15 cellular contexts compared by ENCODE assay signal in the genomic region with DNA sequence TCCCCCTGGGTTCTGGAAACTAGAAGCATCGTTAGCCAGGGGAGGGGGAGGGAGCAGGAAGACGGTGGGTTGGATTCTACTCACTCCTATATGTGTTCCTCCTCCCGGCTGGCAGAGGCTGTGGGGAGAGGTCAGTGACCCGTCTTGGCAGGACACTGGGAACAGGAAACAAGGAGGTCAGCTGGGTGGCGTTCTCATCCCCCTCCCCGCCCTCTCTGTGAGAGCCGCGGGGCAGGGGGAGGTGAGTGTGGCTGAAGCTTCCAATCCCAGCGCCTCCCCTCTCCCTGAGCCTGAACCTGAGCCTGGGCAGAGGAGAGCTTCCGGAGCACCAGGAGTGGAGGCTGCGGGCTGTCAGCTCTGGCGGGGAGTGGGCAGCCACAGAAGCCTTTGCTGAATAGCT. TPM values are rescaled to one million over a fixed set of nuclear protein-coding genes. Genes with fewer than 3 reads are reported as not detected.
A peak's percentile ranks its signal among the peaks of the same experiment; 100 is the strongest.
DNase-seq lines count a peak whose midpoint lies in the region; ATAC-seq, FAIRE-seq and TF ChIP-seq lines count a peak whose summit lies in the region.
"Had no signal": no experiment of that assay in that cellular context is flagged by ENCODE, and none has a peak within 500 bp of the region (broad histone marks: within the 10 kb centered on the region; RNA-seq: fewer than 3 reads in every experiment).

No MANE protein-coding gene starts in this region.

- peak overlapping the region; percentile 96 for H3K27ac ChIP-seq in HepG2 (ENCODE audit: extremely low read length, insufficient read depth, low read length)
- peak overlapping the region; percentile 82 to 99 (median 95) for H3K27ac ChIP-seq in stomach
- H3K27ac ChIP-seq: SK-N-MC had no signal

- H3K36me3 ChIP-seq in endocrine pancreas (ENCODE audit: control insufficient read depth, insufficient read depth, low read length) (peaks cover 2% of the 10 kb centered on the region), HepG2 (replicated peaks in 1 of 2; ENCODE audit: control insufficient read depth in 1 of 2, insufficient read depth in 2 of 2, low read length in 2 of 2) (peaks cover 36 to 62% of the 10 kb centered on the region in 2 experiments), stomach (peaks cover 25 to 55% (median 41%) of the 10 kb centered on the region in 4 donors)

- no peak overlapping the region for H3K4me3 ChIP-seq in endocrine pancreas (ENCODE audit: control insufficient read depth, insufficient read depth, low read length)
- no peak overlapping the region for H3K4me3 ChIP-seq in HepG2 (replicated peaks in 1 of 3; ENCODE audit: insufficient read depth in 1 of 3, low read depth in 2 of 3, low read length in 3 of 3)
- H3K4me3 ChIP-seq in stomach = peak overlapping the region in 1 of 4 donors; percentile 27
- H3K4me3 ChIP-seq: SK-N-MC had no signal

- no peaks in the 10 kb centered on the region for H3K27me3 ChIP-seq in endocrine pancreas (ENCODE audit: control insufficient read depth, insufficient read depth, low read length)
- H3K27me3 ChIP-seq in HepG2 (ENCODE audit: control insufficient read depth in 1 of 2, insufficient read depth in 2 of 2, low read length in 2 of 2) = no peaks in the 10 kb centered on the region
- no peaks in the 10 kb centered on the region for H3K27me3 ChIP-seq in stomach

- H3K4me1 ChIP-seq in endocrine pancreas (ENCODE audit: control insufficient read depth, insufficient read depth, low read length) (no peaks in the 10 kb centered on the region), HepG2 (ENCODE audit: insufficient read depth, low read length) (peaks cover 37% of the 10 kb centered on the region), stomach (peaks cover 72 to 92% (median 81%) of the 10 kb centered on the region in 4 donors)

- 0 out of 2 replicates have a peak overlapping the region, but pooled peaks have one; percentile 91 for H3K4me2 ChIP-seq in HepG2 (ENCODE audit: low read depth, low read length)

- TF ChIP-seq POLR2A in HepG2 (IDR thresholded peaks at IDR 0.05; ENCODE audit: insufficient read depth in 1 of 2, low read depth in 2 of 2, low read length in 2 of 2) (no peak), stomach (IDR thresholded peaks at IDR 0.05) (no peak)

- intact Hi-C loops in HepG2 (cut with micrococcal nuclease; ENCODE audit: unreplicated experiment) = no loop called here
- intact Hi-C loops in stomach (cut with DNase I; ENCODE audit: low total_unique reads) = no loop called here

- TSS peak; percentile 33 for BruUV-seq in HepG2 (replicated peaks; lab: Mats Ljungman, UMichigan)

- TF ChIP-seq CTCF in HepG2 (CRISPR knock-in tag; IDR thresholded peaks at IDR 0.05) (no peak), stomach (IDR thresholded peaks at IDR 0.05) (no peak), GM13977 (IDR thresholded peaks at IDR 0.05; ENCODE audit: extremely low read depth, insufficient read depth, missing control alignments) (no peak), omental fat pad (IDR thresholded peaks at IDR 0.05) (no peak)

- H2AFZ ChIP-seq in HepG2 (ENCODE audit: low read length) = no peak overlapping the region

- no peak for FAIRE-seq in HepG2 (lab: Jason Lieb, UNC)

- CTCF ChIA-PET in HepG2 (lab: Yijun Ruan, JAX; ENCODE audit: low intra/inter-chr PET ratio, low total read pairs) = no interaction called here

- 83% methylated on average over 12 of the region's 12 CpGs for WGBS in HepG2 (ENCODE audit: low lambda C conversion rate)
- WGBS in stomach, 5 donors = 19 to 48% (median 22%) methylated on average over 10 to 12 of the region's 12 CpGs

- peaks cover 7% of the 10 kb centered on the region; the same call in 1 of the 2 replicates for H4K20me1 ChIP-seq in HepG2 (ENCODE audit: insufficient read depth, low read length)

- H3K79me2 ChIP-seq in HepG2 (ENCODE audit: insufficient read depth, low read length) = peaks cover 6% of the 10 kb centered on the region

- TF ChIP-seq EP300 in HepG2 (IDR thresholded peaks at IDR 0.05; ENCODE audit: low read depth in 2 of 2, low read length in 2 of 2) = no peak
- TF ChIP-seq EP300 in HepG2 (CRISPR knock-in tag; IDR thresholded peaks at IDR 0.05; ENCODE audit: borderline replicate concordance) = no peak
- no peak for TF ChIP-seq EP300 in stomach (IDR thresholded peaks at IDR 0.05)

- in situ Hi-C loops in HepG2 (cut with HindIII; ENCODE audit: extremely low pct_ligation_motif_present, low pct_unique_long_range_greater_than_20kb) = loop anchor here (25.0 kb wide), 2 partner anchors 657 to 1157 kb away; no protein-coding TSS in a partner anchor
- in situ Hi-C loops in GM13977 (cut with MboI; ENCODE audit: low pct_unique_long_range_greater_than_20kb, low sequenced_read_pairs, unreplicated experiment) = no loop called here

- H3K9me3 ChIP-seq in endocrine pancreas (ENCODE audit: control insufficient read depth, low read length) (no peaks in the 10 kb centered on the region), HepG2 (ENCODE audit: low read length) (no peaks in the 10 kb centered on the region), stomach (no peaks in the 10 kb centered on the region)

- POLR2A ChIA-PET in HepG2 (lab: Yijun Ruan, JAX) = interaction anchor here (1.0 to 5.6 kb wide), 11 partner anchors 8 to 292 kb away, joined by 3 to 126 read pairs (median 6); partner anchors contain the start of gene RAB37

- peak overlapping the region; percentile 4 for H3K9ac ChIP-seq in endocrine pancreas (ENCODE audit: control insufficient read depth, insufficient read depth, low read length)
- H3K9ac ChIP-seq in HepG2 (ENCODE audit: insufficient read depth, low read depth, low read length) = no peak overlapping the region

- DNase-seq in HT-29 (ENCODE audit: low spot score) (peak; percentile 33), HepG2 (ENCODE audit: low spot score) (no peak), stomach (peak; percentile 89), GM13977 (ENCODE audit: low spot score) (no peak), GOT3 (lab: John Stamatoyannopoulos, UW) (no peak), omental fat pad (ENCODE audit: low spot score) (no peak)
- DNase-seq: activated CD4-positive, alpha-beta T cell treated with anti-CD3 and anti-CD28 coated beads, Interleukin-2, amount 50 U/mL, for 1 hour; activated naive CD4-positive, alpha-beta T cell treated with Interleukin-2 at 50 U/mL for 16 hours; CD4-positive, alpha-beta memory T cell; cortex of kidney; stimulated activated CD4-positive, alpha-beta T cell treated with anti-CD3 and anti-CD28 coated beads, Interleukin-1b, Interleukin-23, amount 100 ng/mL, for 48 hours had no signal

- no peak for TF ChIP-seq RAD21 in HepG2 (CRISPR knock-in tag; IDR thresholded peaks at IDR 0.05)

- ATAC-seq in HepG2 (no peak), GM21723 (IDR thresholded peaks at IDR 0.05; ENCODE audit: unreplicated experiment) (no peak), omental fat pad (ENCODE audit: low FRiP score) (no peak)

RNA-seq across cellular contexts. Expression of gene GPRC5C, which starts 12.5 kb away (rescaled TPM):
- total RNA-seq in HT-29 (2014; rRNA removed; shearing (Covaris generic)) = 145 and 149 TPM in 2 replicates
- 44.8 and 85.6 TPM in 2 replicates for total RNA-seq in HepG2 (2016; rRNA removed; fragmentation: Illumina TruSeq; extraction: Trizol)
- 30.8 and 32.3 TPM in 2 replicates for total RNA-seq in HepG2 (2016; cell fraction: cytosol; rRNA removed; fragmentation: Illumina TruSeq; extraction: Trizol; ENCODE audit: low read depth)
- 41.2 and 86.3 TPM in 2 replicates for total RNA-seq in HepG2 (2016; cell fraction: insoluble cytoplasmic fraction; rRNA removed; fragmentation: Illumina TruSeq; extraction: Trizol)
- total RNA-seq in HepG2 (2016; cell fraction: membrane; rRNA removed; fragmentation: Illumina TruSeq; extraction: Trizol) = 50.5 and 55.5 TPM in 2 replicates
- 73.7 and 80.6 TPM in 2 replicates for total RNA-seq in HepG2 (2016; cell fraction: nucleus; rRNA removed; fragmentation: Illumina TruSeq; extraction: Trizol)
- 300 and 407 TPM in 2 replicates for polyA plus RNA-seq in HepG2 (2011; rRNA removed)
- 276 and 424 TPM in 2 replicates for polyA plus RNA-seq in HepG2 (2011; cell fraction: cytosol; rRNA removed)
- 354 and 357 TPM in 2 replicates for polyA plus RNA-seq in HepG2 (2011; cell fraction: nucleus; rRNA removed)
- polyA plus RNA-seq in HepG2 (2012) = 111 and 131 TPM in 2 replicates
- 29.5 and 34.4 TPM in 2 replicates for polyA plus RNA-seq in HepG2 (2016; cell fraction: cytosol; fragmentation: Illumina TruSeq; extraction: Trizol; ENCODE audit: low read depth)
- polyA plus RNA-seq in HepG2 (2016; cell fraction: insoluble cytoplasmic fraction; fragmentation: Illumina TruSeq; extraction: Trizol; ENCODE audit: low read depth) = 42.9 and 43.8 TPM in 2 replicates
- polyA plus RNA-seq in HepG2 (2016; cell fraction: membrane; fragmentation: Illumina TruSeq; extraction: Trizol; ENCODE audit: low read depth) = 36.0 and 48.1 TPM in 2 replicates
- polyA plus RNA-seq in HepG2 (2016; cell fraction: nucleus; fragmentation: Illumina TruSeq; extraction: Trizol; ENCODE audit: insufficient read depth, low read depth) = 131 and 142 TPM in 2 replicates
- polyA minus RNA-seq in HepG2 (2011; rRNA and poly(A)+ RNA removed; ENCODE audit: low replicate concordance) = 39.8 and 712 TPM in 2 replicates
- 209 and 211 TPM in 2 replicates for polyA minus RNA-seq in HepG2 (2011; cell fraction: cytosol; rRNA and poly(A)+ RNA removed)
- 108 and 116 TPM in 2 replicates for polyA minus RNA-seq in HepG2 (2011; cell fraction: nucleus; rRNA and poly(A)+ RNA removed)
- total RNA-seq in stomach = 100 to 1,000 TPM in 4 of 5 donors, 10 to 100 TPM in 1; 66.5 to 321 (median 141) TPM
- 100 to 1,000 TPM in 2 of 3 donors, 10 to 100 TPM in 1; 84.5 to 145 (median 117) TPM for polyA plus RNA-seq in stomach
- total RNA-seq in omental fat pad = 10 to 100 TPM; 11.5 to 29.0 (median 16.0) TPM
- total RNA-seq: CD4-positive, alpha-beta memory T cell had no signal
- polyA plus RNA-seq: CD4-positive, alpha-beta memory T cell had no signal

RNA-seq across cellular contexts. Expression of gene CD300A, which starts 22.0 kb away (rescaled TPM):
- not detected in 2 replicates for total RNA-seq in HT-29 (2014; rRNA removed; shearing (Covaris generic))
- not detected in 2 replicates for total RNA-seq in HepG2 (2016; rRNA removed; fragmentation: Illumina TruSeq; extraction: Trizol)
- total RNA-seq in HepG2 (2016; cell fraction: cytosol; rRNA removed; fragmentation: Illumina TruSeq; extraction: Trizol; ENCODE audit: low read depth) = not detected in 2 replicates
- total RNA-seq in HepG2 (2016; cell fraction: insoluble cytoplasmic fraction; rRNA removed; fragmentation: Illumina TruSeq; extraction: Trizol) = not detected in 2 replicates
- not detected in 2 replicates for total RNA-seq in HepG2 (2016; cell fraction: membrane; rRNA removed; fragmentation: Illumina TruSeq; extraction: Trizol)
- total RNA-seq in HepG2 (2016; cell fraction: nucleus; rRNA removed; fragmentation: Illumina TruSeq; extraction: Trizol) = not detected in 2 replicates
- 0.39 TPM in 1 of 2 replicates, not detected in the other for polyA plus RNA-seq in HepG2 (2011; rRNA removed)
- polyA plus RNA-seq in HepG2 (2011; cell fraction: cytosol; rRNA removed) = 0.09 and 0.14 TPM in 2 replicates
- 0.14 and 0.23 TPM in 2 replicates for polyA plus RNA-seq in HepG2 (2011; cell fraction: nucleus; rRNA removed)
- polyA plus RNA-seq in HepG2 (2012) = 0.11 and 0.19 TPM in 2 replicates
- polyA plus RNA-seq in HepG2 (2016; cell fraction: cytosol; fragmentation: Illumina TruSeq; extraction: Trizol; ENCODE audit: low read depth) = not detected in 2 replicates
- polyA plus RNA-seq in HepG2 (2016; cell fraction: insoluble cytoplasmic fraction; fragmentation: Illumina TruSeq; extraction: Trizol; ENCODE audit: low read depth) = not detected in 2 replicates
- polyA plus RNA-seq in HepG2 (2016; cell fraction: membrane; fragmentation: Illumina TruSeq; extraction: Trizol; ENCODE audit: low read depth) = not detected in 2 replicates
- not detected in 2 replicates for polyA plus RNA-seq in HepG2 (2016; cell fraction: nucleus; fragmentation: Illumina TruSeq; extraction: Trizol; ENCODE audit: insufficient read depth, low read depth)
- not detected in 2 replicates for polyA minus RNA-seq in HepG2 (2011; rRNA and poly(A)+ RNA removed; ENCODE audit: low replicate concordance)
- not detected in 2 replicates for polyA minus RNA-seq in HepG2 (2011; cell fraction: cytosol; rRNA and poly(A)+ RNA removed)
- not detected in 2 replicates for polyA minus RNA-seq in HepG2 (2011; cell fraction: nucleus; rRNA and poly(A)+ RNA removed)
- 1 to 10 TPM in 3 of 5 donors, not detected in 2; 3.1 to 8.0 (median 5.3) TPM for total RNA-seq in stomach
- polyA plus RNA-seq in stomach = 1 to 10 TPM; 1.8 to 4.7 (median 2.7) TPM
- total RNA-seq in omental fat pad = 10 to 100 TPM in 3 of 4 donors, 1 to 10 TPM in 1; 4.8 to 24.6 (median 16.6) TPM
- total RNA-seq: NCI-H460 had no signal

Comparison
In these comparisons a context has a peak if more than half of its experiments do, and no peak if none do; other contexts are left out.
1. DNase-seq: peak in HT-29 (single experiment) and stomach (single experiment); none in HepG2 (single experiment), GM13977 (single experiment), GOT3 (single experiment) and omental fat pad (single experiment).